In genomic region chr6:169071394-169071793, GRCh38 we compare ENCODE assay signal across 18 cellular contexts.
A peak's percentile ranks its signal among the peaks of the same experiment; 100 is the strongest.
DNase-seq lines count a peak whose midpoint lies in the region; ATAC-seq and TF ChIP-seq lines count a peak whose summit lies in the region.
"Had no signal": no experiment of that assay in that cellular context is flagged by ENCODE, and none has a peak within 500 bp of the region (broad histone marks: within the 10 kb centered on the region; RNA-seq: fewer than 3 reads in every experiment).

No MANE protein-coding gene starts in this region.

- 69 to 84% (median 81%) methylated on average over 7 of the region's 7 CpGs for whole genome bisulfite sequencing in heart left ventricle, 4 donors
- 73 to 94% (median 83%) methylated on average over 7 of the region's 7 CpGs for WGBS in psoas muscle, 3 donors

- H3K9me3 ChIP-seq in heart left ventricle: no peaks in the 10 kb centered on the region
- no peaks in the 10 kb centered on the region for H3K9me3 ChIP-seq in right atrium auricular region
- H3K9me3 ChIP-seq in psoas muscle: no peaks in the 10 kb centered on the region
- no peaks in the 10 kb centered on the region for H3K9me3 ChIP-seq in vagina

- H3K4me1 ChIP-seq in heart left ventricle (peaks cover 0 to 16% (median 0%) of the 10 kb centered on the region in 12 donors), right atrium auricular region (peaks cover 0 to 5% of the 10 kb centered on the region in 2 donors), psoas muscle (no peaks in the 10 kb centered on the region), vagina (peaks cover 32% of the 10 kb centered on the region)
- H3K4me1 ChIP-seq: BLaER1 treated with 17β-estradiol and CSF1 and Interleukin-3, amounts not matched to agents 10 nM and 100 nM had no signal

- TF ChIP-seq CTCF in heart left ventricle (IDR thresholded peaks at IDR 0.05): no peak
- no peak for TF ChIP-seq CTCF in right atrium auricular region (IDR thresholded peaks at IDR 0.05)
- TF ChIP-seq CTCF in coronary artery (IDR thresholded peaks at IDR 0.05): no peak
- TF ChIP-seq CTCF in psoas muscle (IDR thresholded peaks at IDR 0.05): no peak
- no peak for TF ChIP-seq CTCF in vagina (IDR thresholded peaks at IDR 0.05)

- H3K27ac ChIP-seq in heart left ventricle: peak overlapping the region in 7 of 12 donors; percentile 30 to 77 (median 38)
- H3K27ac ChIP-seq in right atrium auricular region: peak overlapping the region in 1 of 2 donors; percentile 71
- peak overlapping the region; percentile 75 to 85 for H3K27ac ChIP-seq in coronary artery
- H3K27ac ChIP-seq in psoas muscle: peak overlapping the region; percentile 36
- H3K27ac ChIP-seq in vagina: peak overlapping the region; percentile 66
- H3K27ac ChIP-seq: BLaER1 treated with 17β-estradiol and CSF1 and Interleukin-3, amounts not matched to agents 10 nM and 100 nM had no signal

- ATAC-seq in heart left ventricle: no peak
- ATAC-seq in psoas muscle: no peak
- no peak for ATAC-seq in HG02610 (IDR thresholded peaks at IDR 0.05; ENCODE audit: unreplicated experiment)
- ATAC-seq in HG03095 (IDR thresholded peaks at IDR 0.05; ENCODE audit: unreplicated experiment): no peak
- ATAC-seq: activated CD4-positive, CD25-positive, alpha-beta regulatory T cell treated with anti-CD3 and anti-CD28 coated beads, Interleukin-2, amount 50 U/mL, for 24 hours had no signal

- DNase-seq in heart left ventricle (no peak), right atrium auricular region (ENCODE audit: low spot score) (no peak), coronary artery (ENCODE audit: low spot score) (no peak), psoas muscle (no peak), vagina (ENCODE audit: extremely low spot score in 2 of 2) (no peak)
- no peak for DNase-seq in activated T-cell treated with anti-CD3 and anti-CD28 coated beads, Interleukin-2, amount 50 U/mL, for 48 hours
- DNase-seq: 8988T; activated CD8-positive, alpha-beta memory T cell treated with anti-CD3 and anti-CD28 coated beads, Interleukin-2, amount 50 U/mL, for 48 hours; activated gamma-delta T cell treated with Interleukin-2 at 50 U/mL for 16 hours; anterior cingulate cortex; GF-D8; NCI-H1436; NCI-H2171 treated with DMSO at 0.1 percent for 48 hours; T1000 had no signal

- H3K27me3 ChIP-seq in heart left ventricle: no peaks in the 10 kb centered on the region
- no peaks in the 10 kb centered on the region for H3K27me3 ChIP-seq in right atrium auricular region
- H3K27me3 ChIP-seq in psoas muscle (ENCODE audit: insufficient read depth in 3 of 3, low read length in 2 of 3): no peaks in the 10 kb centered on the region
- H3K27me3 ChIP-seq in vagina: no peaks in the 10 kb centered on the region
- H3K27me3 ChIP-seq: BLaER1 treated with 17β-estradiol and CSF1 and Interleukin-3, amounts not matched to agents 10 nM and 100 nM had no signal

- H3K36me3 ChIP-seq in heart left ventricle (no peaks in the 10 kb centered on the region), right atrium auricular region (no peaks in the 10 kb centered on the region), psoas muscle (ENCODE audit: insufficient read depth in 1 of 2, low read depth in 1 of 2) (no peaks in the 10 kb centered on the region), vagina (no peaks in the 10 kb centered on the region)
- H3K36me3 ChIP-seq: BLaER1 treated with 17β-estradiol and CSF1 and Interleukin-3, amounts not matched to agents 10 nM and 100 nM had no signal

- no peak overlapping the region for H3K4me3 ChIP-seq in heart left ventricle
- no peak overlapping the region for H3K4me3 ChIP-seq in right atrium auricular region
- no peak overlapping the region for H3K4me3 ChIP-seq in coronary artery
- no peak overlapping the region for H3K4me3 ChIP-seq in psoas muscle
- no peak overlapping the region for H3K4me3 ChIP-seq in vagina
- H3K4me3 ChIP-seq: BLaER1 treated with 17β-estradiol and CSF1 and Interleukin-3, amounts not matched to agents 10 nM and 100 nM had no signal

- TF ChIP-seq POLR2A in heart left ventricle (IDR thresholded peaks at IDR 0.05): no peak
- no peak for TF ChIP-seq POLR2A in vagina (IDR thresholded peaks at IDR 0.05)

- intact Hi-C loops in heart left ventricle (cut with DNase I) (loop anchor here in 2 of 10 donors (10.0 kb wide), 2 partner anchors 73 to 153 kb away; no protein-coding TSS in a partner anchor), psoas muscle (cut with DNase I) (no loop called here), vagina (cut with DNase I) (no loop called here)
